In genomic region chr2:11111811-11112425, GRCh38 we compare ENCODE assay signal across 17 cellular contexts. TPM values are rescaled to one million over a fixed set of nuclear protein-coding genes. Genes with fewer than 3 reads are reported as not detected.
DNase-seq lines count a peak whose midpoint lies in the region; ATAC-seq, FAIRE-seq and TF ChIP-seq lines count a peak whose summit lies in the region.
"Had no signal": no experiment of that assay in that cellular context is flagged by ENCODE, and none has a peak within 500 bp of the region (broad histone marks: within the 10 kb centered on the region; RNA-seq: fewer than 3 reads in every experiment).

No MANE protein-coding gene starts in this region.

- DNase-seq in activated CD4-positive, alpha-beta T cell treated with anti-CD3 and anti-CD28 coated beads for 36 hours: no peak
- DNase-seq in activated CD4-positive, alpha-beta T cell treated with anti-CD3 and anti-CD28 coated beads for 1 hour: no peak
- DNase-seq in astrocyte (ENCODE audit: low read depth): no peak
- no peak for DNase-seq in neural progenitor cell (ENCODE audit: low spot score)
- DNase-seq in NCI-H1048 (lab: John Stamatoyannopoulos, UW): no peak
- DNase-seq: left colon; midbrain; NCI-H1105; stimulated activated CD4-positive, alpha-beta T cell treated with anti-CD3 and anti-CD28 coated beads, Interleukin-2, amount 100 ng/mL, for 24 hours; upper lobe of left lung had no signal

- no peak overlapping the region for H3K27ac ChIP-seq in astrocyte (ENCODE audit: low read depth, low read length)
- no peak overlapping the region for H3K27ac ChIP-seq in neural progenitor cell
- H3K27ac ChIP-seq: gastroesophageal sphincter, prostate gland, upper lobe of left lung had no signal

- FAIRE-seq in astrocyte (lab: Jason Lieb, UNC): no peak

- TF ChIP-seq CTCF in astrocyte (IDR thresholded peaks at IDR 0.05; ENCODE audit: insufficient read depth, low read depth, low read length): no peak
- peak; percentile 6 for TF ChIP-seq CTCF in neural progenitor cell (IDR thresholded peaks at IDR 0.05)

- POLR2A ChIA-PET in activated CD4-positive, alpha-beta T cell treated with anti-CD3 and anti-CD28 coated beads for 36 hours (lab: Charles Lee): no interaction called here

- H3K4me2 ChIP-seq in astrocyte (ENCODE audit: low read length) (peak overlapping the region; percentile 49), neural progenitor cell (no peak overlapping the region)

- H3K4me1 ChIP-seq in astrocyte (ENCODE audit: insufficient read depth, low read length) (no peaks in the 10 kb centered on the region), neural progenitor cell (no peaks in the 10 kb centered on the region)
- H3K4me1 ChIP-seq: gastroesophageal sphincter, prostate gland, upper lobe of left lung had no signal

- no peaks in the 10 kb centered on the region for H3K9me3 Mint-ChIP-seq in activated CD4-positive, alpha-beta T cell treated with anti-CD3 and anti-CD28 coated beads for 36 hours (ENCODE audit: low read depth)
- peaks cover 12% of the 10 kb centered on the region for H3K9me3 Mint-ChIP-seq in astrocyte (ENCODE audit: unreplicated experiment)
- peaks cover 2% of the 10 kb centered on the region for H3K9me3 Mint-ChIP-seq in neural progenitor cell
- H3K9me3 Mint-ChIP-seq: central memory CD8-positive, alpha-beta T cell had no signal

- no peak overlapping the region for H3K4me3 Mint-ChIP-seq in activated CD4-positive, alpha-beta T cell treated with anti-CD3 and anti-CD28 coated beads for 36 hours
- H3K4me3 Mint-ChIP-seq in astrocyte (ENCODE audit: unreplicated experiment) (no peak overlapping the region), neural progenitor cell (no peak overlapping the region)
- H3K4me3 Mint-ChIP-seq: CD14-positive monocyte; central memory CD8-positive, alpha-beta T cell had no signal

- peak overlapping the region; percentile 14 for H2AFZ ChIP-seq in astrocyte (ENCODE audit: low read depth, low read length)
- H2AFZ ChIP-seq in neural progenitor cell (replicated peaks): peak overlapping the region; percentile 34

- H3K79me2 ChIP-seq in astrocyte (ENCODE audit: insufficient read depth, low read length): no peaks in the 10 kb centered on the region
- H3K79me2 ChIP-seq in neural progenitor cell (ENCODE audit: low read depth): no peaks in the 10 kb centered on the region

- no peaks in the 10 kb centered on the region for H3K9me3 ChIP-seq in astrocyte (ENCODE audit: insufficient read depth, low read depth, low read length)
- no peaks in the 10 kb centered on the region for H3K9me3 ChIP-seq in neural progenitor cell (ENCODE audit: low read depth)
- H3K9me3 ChIP-seq: gastroesophageal sphincter, prostate gland, upper lobe of left lung had no signal

- no peaks in the 10 kb centered on the region for H3K36me3 ChIP-seq in astrocyte (ENCODE audit: insufficient read depth, low read length)
- no peaks in the 10 kb centered on the region for H3K36me3 ChIP-seq in neural progenitor cell
- H3K36me3 ChIP-seq: gastroesophageal sphincter, prostate gland, upper lobe of left lung had no signal

- no peaks in the 10 kb centered on the region for H3F3A ChIP-seq in neural progenitor cell (ENCODE audit: low read depth)

- H3K4me1 Mint-ChIP-seq in activated CD4-positive, alpha-beta T cell treated with anti-CD3 and anti-CD28 coated beads for 36 hours: no peaks in the 10 kb centered on the region
- H3K4me1 Mint-ChIP-seq in astrocyte (ENCODE audit: low read depth, unreplicated experiment) (no peaks in the 10 kb centered on the region), neural progenitor cell (no peaks in the 10 kb centered on the region)
- H3K4me1 Mint-ChIP-seq: CD14-positive monocyte; central memory CD8-positive, alpha-beta T cell had no signal

- CTCF ChIA-PET in activated CD4-positive, alpha-beta T cell treated with anti-CD3 and anti-CD28 coated beads for 36 hours (lab: Charles Lee): interaction anchor here (1.3 kb wide), 1 partner anchor 20 kb away, joined by 5 read pairs; no protein-coding TSS in a partner anchor

- no peak overlapping the region for H3K4me3 ChIP-seq in astrocyte (ENCODE audit: insufficient read depth, low read depth, low read length)
- H3K4me3 ChIP-seq in neural progenitor cell: no peak overlapping the region
- H3K4me3 ChIP-seq: gastroesophageal sphincter, prostate gland, upper lobe of left lung had no signal

- TF ChIP-seq EP300 in Ishikawa (IDR thresholded peaks at IDR 0.05; ENCODE audit: borderline replicate concordance): no peak

- H3K27ac Mint-ChIP-seq in activated CD4-positive, alpha-beta T cell treated with anti-CD3 and anti-CD28 coated beads for 36 hours: no peak overlapping the region
- no peak overlapping the region for H3K27ac Mint-ChIP-seq in astrocyte (ENCODE audit: unreplicated experiment)
- no peak overlapping the region for H3K27ac Mint-ChIP-seq in neural progenitor cell

- H3K27me3 ChIP-seq in astrocyte (ENCODE audit: insufficient read depth, low read length) (peaks cover 2% of the 10 kb centered on the region), neural progenitor cell (no peaks in the 10 kb centered on the region)
- H3K27me3 ChIP-seq: upper lobe of left lung had no signal

- no peaks in the 10 kb centered on the region for H4K20me1 ChIP-seq in astrocyte (ENCODE audit: insufficient read depth, low read length)
- no peaks in the 10 kb centered on the region for H4K20me1 ChIP-seq in neural progenitor cell (ENCODE audit: low read depth)

- H3K36me3 Mint-ChIP-seq in activated CD4-positive, alpha-beta T cell treated with anti-CD3 and anti-CD28 coated beads for 36 hours (ENCODE audit: low read depth): no peaks in the 10 kb centered on the region
- H3K36me3 Mint-ChIP-seq in astrocyte (ENCODE audit: low read depth, unreplicated experiment) (no peaks in the 10 kb centered on the region), neural progenitor cell (no peaks in the 10 kb centered on the region)
- H3K36me3 Mint-ChIP-seq: CD14-positive monocyte had no signal

- H3K9ac ChIP-seq in astrocyte (ENCODE audit: low read length) (no peak overlapping the region), neural progenitor cell (no peak overlapping the region)

- peak; percentile 16; the same call in 1 of the 2 replicates for TF ChIP-seq RAD21 in Ishikawa (IDR thresholded peaks at IDR 0.05; ENCODE audit: low read depth)

- H3K27me3 Mint-ChIP-seq in activated CD4-positive, alpha-beta T cell treated with anti-CD3 and anti-CD28 coated beads for 36 hours: no peaks in the 10 kb centered on the region
- H3K27me3 Mint-ChIP-seq in astrocyte (ENCODE audit: low read depth, unreplicated experiment) (peaks cover 16% of the 10 kb centered on the region), neural progenitor cell (ENCODE audit: insufficient read depth, low read depth) (peaks cover 6% of the 10 kb centered on the region)
- H3K27me3 Mint-ChIP-seq: central memory CD8-positive, alpha-beta T cell had no signal

- peak; percentile 71 for ATAC-seq in activated CD4-positive, alpha-beta T cell treated with anti-CD3 and anti-CD28 coated beads for 36 hours
- ATAC-seq in GM21737 (IDR thresholded peaks at IDR 0.05; ENCODE audit: unreplicated experiment) (no peak), GM21515 (IDR thresholded peaks at IDR 0.05; ENCODE audit: unreplicated experiment) (no peak)
- ATAC-seq: gastroesophageal sphincter, left colon had no signal

- intact Hi-C loops in activated CD4-positive, alpha-beta T cell treated with anti-CD3 and anti-CD28 coated beads for 36 hours (cut with DNase I, micrococcal nuclease): no loop called here

TF ChIP-seq in Ishikawa, 13 proteins besides CTCF, POLR2A, EP300 and RAD21:
- TF ChIP-seq TAF1 (IDR thresholded peaks at IDR 0.05; ENCODE audit: low read depth): no peak
- TF ChIP-seq TCF12 (IDR thresholded peaks at IDR 0.05; ENCODE audit: low read depth): no peak
- TF ChIP-seq CREB1 (IDR thresholded peaks at IDR 0.05; ENCODE audit: low read depth): no peak
- no peak for TF ChIP-seq FOXM1 (IDR thresholded peaks at IDR 0.05; ENCODE audit: borderline replicate concordance, low read depth)
- no peak for TF ChIP-seq REST (IDR thresholded peaks at IDR 0.05; ENCODE audit: low read depth)

RNA-seq across cellular contexts. Expression of gene SLC66A3, which starts 43.3 kb away (rescaled TPM):
- total RNA-seq in activated CD4-positive, alpha-beta T cell treated with anti-CD3 and anti-CD28 coated beads for 36 hours: 1 to 10 TPM; 8.2 to 9.8 TPM
- total RNA-seq in astrocyte (14.3 and 16.0 TPM in 2 replicates), neural progenitor cell (ENCODE audit: low replicate concordance) (11.2 and 19.3 TPM in 2 replicates)
